In the genomic region with DNA sequence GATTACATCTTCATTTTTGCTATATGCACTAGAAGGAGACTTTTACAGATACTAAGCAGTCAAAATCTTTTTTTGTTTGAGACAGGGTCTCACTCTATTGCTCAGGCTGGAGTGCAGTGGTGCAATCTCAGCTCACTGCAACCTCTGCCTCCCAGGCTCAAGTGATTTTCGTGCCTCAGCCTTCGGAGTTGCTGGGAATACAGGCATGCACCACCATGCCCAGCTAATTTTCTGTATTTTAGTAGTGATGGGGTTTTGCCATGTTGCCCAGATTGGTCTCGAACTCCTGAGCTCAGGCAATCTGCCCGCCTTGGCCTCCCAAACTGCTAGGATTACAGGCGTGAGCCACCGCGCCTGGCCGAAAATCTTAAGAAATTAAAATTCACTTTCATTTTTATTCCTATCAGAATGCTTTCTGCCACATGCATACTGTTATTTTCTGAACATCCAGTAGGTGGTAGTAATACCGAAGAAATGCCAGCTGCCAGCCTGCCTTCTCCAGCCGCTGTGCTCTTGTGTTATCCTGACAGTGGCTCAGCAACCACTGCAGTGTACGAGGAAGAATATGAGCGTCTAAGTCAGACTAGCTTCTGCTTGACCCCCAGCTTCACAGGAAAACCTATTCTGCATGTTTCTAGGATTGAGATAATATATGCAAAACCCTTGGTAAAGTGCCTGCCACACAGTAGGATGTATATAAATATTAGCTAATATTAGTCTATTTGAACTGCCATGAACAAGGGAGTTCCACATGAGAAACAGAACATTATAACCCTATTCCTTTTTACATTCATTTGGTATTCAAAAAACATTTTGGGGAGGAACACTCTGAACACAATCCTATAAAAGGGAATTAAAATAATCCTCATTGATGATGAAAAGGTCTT, we compare ENCODE assay signal across 9 cellular contexts. TPM values are rescaled to one million over a fixed set of nuclear protein-coding genes. Genes with fewer than 3 reads are reported as not detected.
DNase-seq lines count a peak whose midpoint lies in the region; ATAC-seq and TF ChIP-seq lines count a peak whose summit lies in the region.
"Had no signal": no experiment of that assay in that cellular context is flagged by ENCODE, and none has a peak within 500 bp of the region (broad histone marks: within the 10 kb centered on the region; RNA-seq: fewer than 3 reads in every experiment).

No MANE protein-coding gene starts in this region.

- no peak overlapping the region for H3K27ac ChIP-seq in duodenal mucosa (ENCODE audit: low read depth, low read length)

- CTCF ChIA-PET in activated CD4-positive, alpha-beta T cell treated with anti-CD3 and anti-CD28 coated beads, Interleukin-2, amount 10 ng/mL, durations not matched to agents 7 days and 5 days (lab: Charles Lee) = interaction anchor here (0.6 to 1.4 kb wide), 11 partner anchors 9 to 195 kb away, joined by 3 to 5 read pairs (median 3); no protein-coding TSS in a partner anchor

- peak; percentile 55 for ATAC-seq in GM18870 (IDR thresholded peaks at IDR 0.05; ENCODE audit: unreplicated experiment)
- ATAC-seq in HG03196 (IDR thresholded peaks at IDR 0.05; ENCODE audit: unreplicated experiment) = peak; percentile 76

- peak; percentile 60 for DNase-seq in BE2C
- DNase-seq in NCI-H524 (lab: John Stamatoyannopoulos, UW) = peak; percentile 30 to 68
- peak; percentile 66 for DNase-seq in activated CD4-positive, alpha-beta T cell treated with anti-CD3 and anti-CD28 coated beads, Interleukin-2, amount 10 ng/mL, durations not matched to agents 7 days and 5 days
- DNase-seq in medulla oblongata (ENCODE audit: extremely low spot score) = peak; percentile 87
- DNase-seq in stimulated activated CD8-positive, alpha-beta memory T cell treated with anti-CD3 and anti-CD28 coated beads, Interleukin-4, amount 100 ng/mL, for 48 hours = peak; percentile 42

- H3K36me3 ChIP-seq in BE2C = no peaks in the 10 kb centered on the region
- H3K36me3 ChIP-seq in duodenal mucosa (ENCODE audit: control insufficient read depth in 1 of 2, insufficient read depth in 2 of 2, low read length in 2 of 2) = no peaks in the 10 kb centered on the region

- H3K36me3 Mint-ChIP-seq in activated CD4-positive, alpha-beta T cell treated with anti-CD3 and anti-CD28 coated beads, Interleukin-2, amount 10 ng/mL, durations not matched to agents 7 days and 5 days (ENCODE audit: low read depth) = no peaks in the 10 kb centered on the region

- peaks cover 11% of the 10 kb centered on the region for H3K4me1 Mint-ChIP-seq in activated CD4-positive, alpha-beta T cell treated with anti-CD3 and anti-CD28 coated beads, Interleukin-2, amount 10 ng/mL, durations not matched to agents 7 days and 5 days

- POLR2A ChIA-PET in activated CD4-positive, alpha-beta T cell treated with anti-CD3 and anti-CD28 coated beads, Interleukin-2, amount 10 ng/mL, durations not matched to agents 7 days and 5 days (lab: Charles Lee) = interaction anchor here (0.6 kb wide), 1 partner anchor 345 kb away, joined by 4 read pairs; no protein-coding TSS in a partner anchor

- H3K9ac ChIP-seq in duodenal mucosa (ENCODE audit: low read depth in 1 of 2, low read length in 2 of 2) = peak overlapping the region; percentile 30 to 36

- peak; percentile 77 for TF ChIP-seq CTCF in BE2C (IDR thresholded peaks at IDR 0.05; ENCODE audit: low read depth, low read length)

- H3K27me3 ChIP-seq in BE2C = no peaks in the 10 kb centered on the region
- no peaks in the 10 kb centered on the region for H3K27me3 ChIP-seq in duodenal mucosa (ENCODE audit: control insufficient read depth in 1 of 2, insufficient read depth in 2 of 2, low read length in 2 of 2)

- no peaks in the 10 kb centered on the region for H3K9me3 ChIP-seq in BE2C
- H3K9me3 ChIP-seq in duodenal mucosa (ENCODE audit: control insufficient read depth in 1 of 2, low read length in 2 of 2) = no peaks in the 10 kb centered on the region

- H3K4me3 Mint-ChIP-seq in activated CD4-positive, alpha-beta T cell treated with anti-CD3 and anti-CD28 coated beads, Interleukin-2, amount 10 ng/mL, durations not matched to agents 7 days and 5 days = no peak overlapping the region
- H3K4me3 Mint-ChIP-seq: IgD-negative memory B cell had no signal

- H3K4me3 ChIP-seq in BE2C (ENCODE audit: low read depth, low read length) = peak overlapping the region; percentile 29
- peak overlapping the region; percentile 22 to 36 for H3K4me3 ChIP-seq in duodenal mucosa (ENCODE audit: low read depth in 1 of 2, low read length in 2 of 2)

- H3K27ac Mint-ChIP-seq in activated CD4-positive, alpha-beta T cell treated with anti-CD3 and anti-CD28 coated beads, Interleukin-2, amount 10 ng/mL, durations not matched to agents 7 days and 5 days = peak overlapping the region; percentile 21

- H3K4me1 ChIP-seq in BE2C (peaks cover 3% of the 10 kb centered on the region; the same call in 1 of the 2 replicates), duodenal mucosa (ENCODE audit: control insufficient read depth in 1 of 2, insufficient read depth in 2 of 2, low read length in 2 of 2) (peaks cover 4 to 5% of the 10 kb centered on the region in 2 donors)

- H3K27me3 Mint-ChIP-seq in activated CD4-positive, alpha-beta T cell treated with anti-CD3 and anti-CD28 coated beads, Interleukin-2, amount 10 ng/mL, durations not matched to agents 7 days and 5 days = no peaks in the 10 kb centered on the region
- H3K27me3 Mint-ChIP-seq: IgD-negative memory B cell had no signal

- no peaks in the 10 kb centered on the region for H3K9me3 Mint-ChIP-seq in activated CD4-positive, alpha-beta T cell treated with anti-CD3 and anti-CD28 coated beads, Interleukin-2, amount 10 ng/mL, durations not matched to agents 7 days and 5 days
- H3K9me3 Mint-ChIP-seq: IgD-negative memory B cell had no signal

RNA-seq across cellular contexts. Expression of gene RPAP3, which starts 54.2 kb away (rescaled TPM):
- polyA plus RNA-seq in BE2C (2012; ENCODE audit: insufficient read depth, insufficient read length, low read depth) = 12.9 TPM
- 10 to 100 TPM; 40.3 to 42.9 TPM for total RNA-seq in activated CD4-positive, alpha-beta T cell treated with anti-CD3 and anti-CD28 coated beads, Interleukin-2, amount 10 ng/mL, durations not matched to agents 7 days and 5 days
